Comparison of ENCODE assay signal across 10 cellular contexts in the genomic region with DNA sequence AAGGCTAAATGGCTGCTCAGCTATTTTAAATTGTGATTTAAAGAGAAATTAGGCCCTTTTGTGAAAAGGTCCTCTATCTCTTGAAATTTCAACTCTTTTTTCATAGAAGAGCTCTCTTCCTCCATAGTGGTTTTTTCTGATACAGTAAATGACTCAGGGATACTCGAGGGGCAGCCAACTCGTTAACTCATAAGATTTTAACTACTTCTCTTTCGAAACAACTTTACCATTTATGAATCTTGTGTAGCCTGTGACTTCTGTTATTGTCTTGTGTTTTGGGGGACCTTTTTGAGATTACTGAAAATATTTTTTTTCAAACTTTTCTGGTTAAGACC. TPM values are rescaled to one million over a fixed set of nuclear protein-coding genes. Genes with fewer than 3 reads are reported as not detected.
DNase-seq lines count a peak whose midpoint lies in the region; ATAC-seq and TF ChIP-seq lines count a peak whose summit lies in the region.
"Had no signal": no experiment of that assay in that cellular context is flagged by ENCODE, and none has a peak within 500 bp of the region (broad histone marks: within the 10 kb centered on the region; RNA-seq: fewer than 3 reads in every experiment).

No MANE protein-coding gene starts in this region.

- H3F3A ChIP-seq in DOHH2 (ENCODE audit: control insufficient read depth, insufficient read depth) = peaks cover 39% of the 10 kb centered on the region

- peak overlapping the region; percentile 94 for H3K4me2 ChIP-seq in DOHH2 (ENCODE audit: low read length)

- no peaks in the 10 kb centered on the region for H3K27me3 Mint-ChIP-seq in natural killer cell treated with Interleukin-12 subunit alpha and Interleukin-12 subunit beta and Interleukin-15 and Interleukin-18, amount 100 ng/mL, for 72 hours

- H3K27me3 ChIP-seq in DOHH2 (ENCODE audit: control insufficient read depth, low read length) (no peaks in the 10 kb centered on the region), HUES6 (ENCODE audit: control insufficient read depth, insufficient read depth, low read length) (no peaks in the 10 kb centered on the region), adipocyte (replicated peaks; ENCODE audit: control insufficient read depth, insufficient read depth, low read length) (no peaks in the 10 kb centered on the region), dorsolateral prefrontal cortex (no peaks in the 10 kb centered on the region)

- H3K27ac Mint-ChIP-seq in natural killer cell treated with Interleukin-12 subunit alpha and Interleukin-12 subunit beta and Interleukin-15 and Interleukin-18, amount 100 ng/mL, for 72 hours = peak overlapping the region; percentile 98 to 99
- H3K27ac Mint-ChIP-seq: nephron had no signal

- H3K36me3 ChIP-seq in DOHH2 (ENCODE audit: control insufficient read depth, low read length) (peaks cover 95% of the 10 kb centered on the region), HUES6 (ENCODE audit: control insufficient read depth, insufficient read depth, low read length) (peaks cover 8% of the 10 kb centered on the region; the same call in 1 of the 2 replicates), adipocyte (ENCODE audit: control insufficient read depth, insufficient read depth, low read length, severe bottlenecking) (peaks cover 33% of the 10 kb centered on the region)

- no peaks in the 10 kb centered on the region for H3K9me2 ChIP-seq in DOHH2 (replicated peaks; ENCODE audit: control insufficient read depth, low read length)

- intact Hi-C loops in dorsolateral prefrontal cortex (cut with DNase I) = no loop called here

- peaks cover 100% of the 10 kb centered on the region for H3K79me2 ChIP-seq in DOHH2 (ENCODE audit: control insufficient read depth, low read length)

- ATAC-seq in natural killer cell treated with Interleukin-12 subunit alpha and Interleukin-12 subunit beta and Interleukin-15 and Interleukin-18, amount 100 ng/mL, for 72 hours = peak in 1 of 2 donors; percentile 39

- peaks cover 71% of the 10 kb centered on the region for H3K36me3 Mint-ChIP-seq in natural killer cell treated with Interleukin-12 subunit alpha and Interleukin-12 subunit beta and Interleukin-15 and Interleukin-18, amount 100 ng/mL, for 72 hours

- DNase-seq in adipocyte (ENCODE audit: low read depth) (no peak), dorsolateral prefrontal cortex (no peak), putamen (ENCODE audit: low spot score) (no peak), DMS 273 treated with DMSO at 0.1 percent for 48 hours (lab: John Stamatoyannopoulos, UW) (no peak)
- DNase-seq in natural killer cell treated with Interleukin-12 subunit alpha and Interleukin-12 subunit beta and Interleukin-15 and Interleukin-18, amount 100 ng/mL, for 72 hours (ENCODE audit: low spot score) = no peak
- DNase-seq: activated CD4-positive, alpha-beta T cell treated with anti-CD3 and anti-CD28 coated beads, Interleukin-2, amount 50 U/mL, for 4 hours; amniotic stem cell had no signal

- peaks cover 74 to 96% of the 10 kb centered on the region in 2 donors for H3K4me1 Mint-ChIP-seq in natural killer cell treated with Interleukin-12 subunit alpha and Interleukin-12 subunit beta and Interleukin-15 and Interleukin-18, amount 100 ng/mL, for 72 hours (ENCODE audit: low read depth in 2 of 2)
- H3K4me1 Mint-ChIP-seq: nephron had no signal

- H3K4me1 ChIP-seq in DOHH2 (ENCODE audit: control insufficient read depth, low read length) (peaks cover 100% of the 10 kb centered on the region), HUES6 (ENCODE audit: control insufficient read depth, insufficient read depth, low read length) (peaks cover 8% of the 10 kb centered on the region; the same call in 1 of the 2 replicates), adipocyte (ENCODE audit: control insufficient read depth, insufficient read depth, low read length) (peaks cover 40% of the 10 kb centered on the region)

- H3K9me3 Mint-ChIP-seq in natural killer cell treated with Interleukin-12 subunit alpha and Interleukin-12 subunit beta and Interleukin-15 and Interleukin-18, amount 100 ng/mL, for 72 hours = peaks cover 10% of the 10 kb centered on the region

- H3K9me3 ChIP-seq in DOHH2 (ENCODE audit: control insufficient read depth, insufficient read depth, low read length) (no peaks in the 10 kb centered on the region), HUES6 (ENCODE audit: control insufficient read depth, insufficient read depth, low read depth, low read length) (no peaks in the 10 kb centered on the region), adipocyte (ENCODE audit: control insufficient read depth, low read length) (no peaks in the 10 kb centered on the region)

- H3K27ac ChIP-seq in DOHH2 (ENCODE audit: low read depth, low read length) (peak overlapping the region; percentile 77), HUES6 (ENCODE audit: low read depth, low read length) (peak overlapping the region; percentile 27; the same call in 1 of the 2 replicates), dorsolateral prefrontal cortex (peak overlapping the region in 1 of 59 donors; percentile 37)

- H3K4me3 Mint-ChIP-seq in natural killer cell treated with Interleukin-12 subunit alpha and Interleukin-12 subunit beta and Interleukin-15 and Interleukin-18, amount 100 ng/mL, for 72 hours = peak overlapping the region; percentile 95
- H3K4me3 Mint-ChIP-seq: nephron had no signal

- H3K4me3 ChIP-seq in DOHH2 (ENCODE audit: low read length) = peak overlapping the region; percentile 59; the same call in 1 of the 2 replicates
- H3K4me3 ChIP-seq in HUES6 (ENCODE audit: low read depth, low read length) = no peak overlapping the region
- peak overlapping the region; percentile 41 for H3K4me3 ChIP-seq in adipocyte (ENCODE audit: low read length)
- no peak overlapping the region for H3K4me3 ChIP-seq in dorsolateral prefrontal cortex

- H3K9ac ChIP-seq in HUES6 (ENCODE audit: low read length) (no peak overlapping the region), adipocyte (ENCODE audit: low read length) (peak overlapping the region; percentile 33)

- peaks cover 8% of the 10 kb centered on the region; the same call in 1 of the 2 replicates for H4K20me1 ChIP-seq in DOHH2 (ENCODE audit: control insufficient read depth, insufficient read depth, low read depth, low read length)

- TF ChIP-seq CTCF in DOHH2 (IDR thresholded peaks at IDR 0.05; ENCODE audit: low read depth, low read length, poor library complexity, severe bottlenecking) (no peak), dorsolateral prefrontal cortex (IDR thresholded peaks at IDR 0.05 in 54 of 56, conservative IDR thresholded peaks at IDR 0.05 in 2 of 56; ENCODE audit: low read depth in 1 of 56, partially characterized antibody in 56 of 56) (no peak)

RNA-seq across cellular contexts. Expression of a gene that starts 11.3 kb away (rescaled TPM):
- 100 to 1,000 TPM; 346 to 459 TPM for total RNA-seq in natural killer cell treated with Interleukin-12 subunit alpha and Interleukin-12 subunit beta and Interleukin-15 and Interleukin-18, amount 100 ng/mL, for 72 hours
- 10 to 100 TPM; 31.0 to 62.5 (median 45.1) TPM for total RNA-seq in dorsolateral prefrontal cortex

Comparison
In these comparisons a context has a peak if more than half of its experiments do, and no peak if none do; other contexts are left out.
1. H3K4me3 ChIP-seq: peak in DOHH2 (single experiment) and adipocyte (single experiment); none in HUES6 (single experiment) and dorsolateral prefrontal cortex (0 of 59).
2. RNA of a gene that starts 11.3 kb away (total RNA-seq): 346 to 459 TPM in natural killer cell treated with Interleukin-12 subunit alpha and Interleukin-12 subunit beta and Interleukin-15 and Interleukin-18, amount 100 ng/mL, for 72 hours; 31.0 to 62.5 TPM in dorsolateral prefrontal cortex; every median in the first group is over 4 times any median in the second.